ENCODE assay signal across 3 cellular contexts in genomic region chr16:18346993-18347392, GRCh38. TPM values are rescaled to one million over a fixed set of nuclear protein-coding genes. Genes with fewer than 3 reads are reported as not detected.
"Had no signal": no experiment of that assay in that cellular context is flagged by ENCODE, and none has a peak within 500 bp of the region (broad histone marks: within the 10 kb centered on the region; RNA-seq: fewer than 3 reads in every experiment).

No MANE protein-coding gene starts in this region.

RNA-seq across cellular contexts. Expression of gene NPIPA8, which starts 10.5 kb away (rescaled TPM):
- total RNA-seq: PC-3, Right ventricle myocardium superior, SJSA1 had no signal
